ENCODE assay signal across 8 cellular contexts in genomic region chr4:53706422-53707032, GRCh38.
DNase-seq lines count a peak whose midpoint lies in the region; ATAC-seq and TF ChIP-seq lines count a peak whose summit lies in the region.

No MANE protein-coding gene starts in this region.

- no peaks in the 10 kb centered on the region for H3K36me3 ChIP-seq in tibial artery

- peaks cover 54% of the 10 kb centered on the region for H3K4me1 Mint-ChIP-seq in activated B cell treated with CpG ODN at 0.5 μM for 24 hours

- POLR2A ChIA-PET in activated B cell treated with CpG ODN at 0.5 μM for 24 hours (lab: Charles Lee): interaction anchor here (0.6 kb wide), 1 partner anchor 509 kb away, joined by 5 read pairs; no protein-coding TSS in a partner anchor

- intact Hi-C loops in activated B cell treated with CpG ODN at 0.5 μM for 24 hours (cut with micrococcal nuclease): loop anchor here (1.0 to 10.0 kb wide), 7 partner anchors 98 to 527 kb away; partner anchors contain the start of gene GSX2
- intact Hi-C loops in tibial artery (cut with DNase I; ENCODE audit: low total_unique reads): no loop called here

- H3K27me3 ChIP-seq in tibial artery: no peaks in the 10 kb centered on the region

- peaks cover 0 to 25% (median 18%) of the 10 kb centered on the region in 4 donors for H3K4me1 ChIP-seq in tibial artery

- no peak overlapping the region for H3K4me3 ChIP-seq in LNCaP clone FGC (ENCODE audit: low read depth, low read length)
- H3K4me3 ChIP-seq in tibial artery: no peak overlapping the region

- TF ChIP-seq CTCF in LNCaP clone FGC (IDR thresholded peaks at IDR 0.05; ENCODE audit: control insufficient read depth, extremely low read depth, insufficient read depth) (peak; percentile 62), activated B cell treated with CpG ODN at 0.5 μM for 24 hours (IDR thresholded peaks at IDR 0.05) (no peak), tibial artery (IDR thresholded peaks at IDR 0.05) (peak; percentile 30 to 33)

- peak overlapping the region; percentile 8 for H3K27ac Mint-ChIP-seq in activated B cell treated with CpG ODN at 0.5 μM for 24 hours

- no peaks in the 10 kb centered on the region for H3K9me3 Mint-ChIP-seq in activated B cell treated with CpG ODN at 0.5 μM for 24 hours

- H3K36me3 Mint-ChIP-seq in activated B cell treated with CpG ODN at 0.5 μM for 24 hours (ENCODE audit: low read depth): no peaks in the 10 kb centered on the region

- ATAC-seq in GM18868 (IDR thresholded peaks at IDR 0.05; ENCODE audit: unreplicated experiment) (peak; percentile 27), activated B cell treated with CpG ODN at 0.5 μM for 24 hours (ENCODE audit: low read depth) (no peak)

- CTCF ChIA-PET in activated B cell treated with CpG ODN at 0.5 μM for 24 hours (lab: Charles Lee): interaction anchor here (0.6 to 2.9 kb wide), 14 partner anchors 22 to 527 kb away, joined by 3 to 38 read pairs (median 4); no protein-coding TSS in a partner anchor

- H3K27ac ChIP-seq in tibial artery: no peak overlapping the region

- DNase-seq in Ammon's horn (ENCODE audit: low spot score): peak; percentile 65
- DNase-seq in LNCaP clone FGC (ENCODE audit: low read depth): peak; percentile 31
- no peak for DNase-seq in activated B cell treated with CpG ODN at 0.5 μM for 24 hours
- peak; percentile 83 for DNase-seq in inferior parietal cortex (ENCODE audit: extremely low spot score)
- DNase-seq in tibial artery: no peak
- no peak for DNase-seq in activated effector memory CD4-positive, alpha-beta T cell treated with anti-CD3 and anti-CD28 coated beads, Interleukin-2, amount 50 U/mL, for 16 hours
- DNase-seq in cortex of kidney (lab: John Stamatoyannopoulos, UW): no peak

- no peak overlapping the region for H3K4me3 Mint-ChIP-seq in activated B cell treated with CpG ODN at 0.5 μM for 24 hours

- no peaks in the 10 kb centered on the region for H3K9me3 ChIP-seq in tibial artery

- H3K27me3 Mint-ChIP-seq in activated B cell treated with CpG ODN at 0.5 μM for 24 hours: no peaks in the 10 kb centered on the region

Comparison
In these comparisons a context has a peak if more than half of its experiments do, and no peak if none do; other contexts are left out.
1. DNase-seq: peak in Ammon's horn (single experiment), LNCaP clone FGC (single experiment) and inferior parietal cortex (single experiment); none in activated B cell treated with CpG ODN at 0.5 μM for 24 hours (single experiment), tibial artery (0 of 2), activated effector memory CD4-positive, alpha-beta T cell treated with anti-CD3 and anti-CD28 coated beads, Interleukin-2, amount 50 U/mL, for 16 hours (single experiment) and cortex of kidney (single experiment).